In the genomic region with DNA sequence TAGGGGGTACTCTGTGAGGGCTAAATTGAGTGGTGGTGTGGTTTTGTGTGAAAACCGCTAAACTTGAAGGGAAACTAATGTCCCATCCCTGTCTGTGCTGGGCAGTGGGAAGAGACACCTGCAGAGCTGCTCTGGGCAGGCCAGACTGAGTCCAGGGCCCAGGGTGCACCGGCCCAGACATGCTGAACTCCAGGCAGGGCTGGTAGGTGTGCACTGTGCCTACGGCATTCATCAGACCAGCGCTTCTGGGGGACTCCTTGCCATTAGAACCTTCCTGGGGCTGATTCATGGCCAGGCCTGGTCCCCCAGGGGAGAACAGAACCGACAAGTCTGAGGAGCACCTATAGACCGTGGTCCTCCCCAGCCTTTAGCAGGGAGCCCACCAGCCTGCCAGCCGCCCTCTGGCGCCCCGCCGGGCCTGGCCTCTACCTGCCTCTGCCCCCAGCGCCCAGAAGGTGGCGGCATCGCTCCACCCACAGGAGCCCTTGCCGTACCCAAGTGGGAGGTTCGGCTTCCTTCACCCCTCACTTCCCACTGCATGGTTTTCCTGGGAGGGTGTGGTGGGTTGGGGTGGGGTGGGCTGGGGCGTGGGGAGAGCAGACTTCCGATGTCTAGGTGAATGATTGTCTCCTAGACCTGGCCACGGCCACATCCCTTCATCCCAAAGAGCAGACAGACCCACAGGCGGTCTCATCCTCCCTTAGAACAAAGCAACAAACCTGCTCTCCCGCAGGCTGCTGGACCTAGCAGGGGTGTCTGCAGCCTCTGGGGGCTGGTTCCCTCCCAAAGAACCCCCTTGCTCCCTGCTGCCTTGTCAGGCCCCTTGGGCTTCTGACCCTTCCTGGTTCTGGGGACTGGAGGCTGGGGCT, we compare ENCODE assay signal across 8 cellular contexts. TPM values are rescaled to one million over a fixed set of nuclear protein-coding genes. Genes with fewer than 3 reads are reported as not detected.
A peak's percentile ranks its signal among the peaks of the same experiment; 100 is the strongest.
DNase-seq lines count a peak whose midpoint lies in the region; ATAC-seq, FAIRE-seq and TF ChIP-seq lines count a peak whose summit lies in the region.

No MANE protein-coding gene starts in this region.

- no peak overlapping the region for H3K4me2 ChIP-seq in A549

- H3K4me3 ChIP-seq in A549: no peak overlapping the region

- TF ChIP-seq POLR2A in A549 (IDR thresholded peaks at IDR 0.05; ENCODE audit: low read length) (no peak), GM12892 (IDR thresholded peaks at IDR 0.05; ENCODE audit: low read depth, low read length) (no peak)

- ATAC-seq in A549 (peak; percentile 88 to 93), GM19397 (IDR thresholded peaks at IDR 0.05; ENCODE audit: unreplicated experiment) (no peak)

- no peaks in the 10 kb centered on the region for H3K9me3 Mint-ChIP-seq in activated CD4-positive, alpha-beta T cell treated with anti-CD3 and anti-CD28 coated beads, Interleukin-2, amount 10 ng/mL, durations not matched to agents 7 days and 5 days
- H3K9me3 Mint-ChIP-seq in chondrocyte (ENCODE audit: low read depth): no peaks in the 10 kb centered on the region

- H3K27me3 Mint-ChIP-seq in activated CD4-positive, alpha-beta T cell treated with anti-CD3 and anti-CD28 coated beads, Interleukin-2, amount 10 ng/mL, durations not matched to agents 7 days and 5 days: no peaks in the 10 kb centered on the region
- H3K27me3 Mint-ChIP-seq in chondrocyte (ENCODE audit: low read depth): no peaks in the 10 kb centered on the region

- H3K36me3 Mint-ChIP-seq in activated CD4-positive, alpha-beta T cell treated with anti-CD3 and anti-CD28 coated beads, Interleukin-2, amount 10 ng/mL, durations not matched to agents 7 days and 5 days (ENCODE audit: low read depth): peaks cover 25% of the 10 kb centered on the region
- H3K36me3 Mint-ChIP-seq in chondrocyte (ENCODE audit: low read depth): peaks cover 15% of the 10 kb centered on the region

- CTCF ChIA-PET in A549 (lab: Yijun Ruan, JAX): interaction anchor here (0.6 to 4.2 kb wide), 18 partner anchors 10 to 1011 kb away, joined by 3 to 30 read pairs (median 4); no protein-coding TSS in a partner anchor
- CTCF ChIA-PET in activated CD4-positive, alpha-beta T cell treated with anti-CD3 and anti-CD28 coated beads, Interleukin-2, amount 10 ng/mL, durations not matched to agents 7 days and 5 days (lab: Charles Lee): interaction anchor here (0.7 to 1.2 kb wide), 3 partner anchors 10 to 46 kb away, joined by 3 to 4 read pairs (median 3); no protein-coding TSS in a partner anchor

- peaks cover 18% of the 10 kb centered on the region for H3K4me1 Mint-ChIP-seq in activated CD4-positive, alpha-beta T cell treated with anti-CD3 and anti-CD28 coated beads, Interleukin-2, amount 10 ng/mL, durations not matched to agents 7 days and 5 days
- peaks cover 2% of the 10 kb centered on the region for H3K4me1 Mint-ChIP-seq in chondrocyte (ENCODE audit: low read depth)

- no peaks in the 10 kb centered on the region for H3K9me3 ChIP-seq in A549

- 0 out of 6 replicates have a peak overlapping the region, but pooled peaks of 1 of the 2 experiments have one; percentile 15 for H3K27ac ChIP-seq in A549

- TF ChIP-seq CTCF in A549 (IDR thresholded peaks at IDR 0.05): peak; percentile 71
- TF ChIP-seq CTCF in chondrocyte (IDR thresholded peaks at IDR 0.05): peak; percentile 84

- no peaks in the 10 kb centered on the region for H3K4me1 ChIP-seq in A549

- FAIRE-seq in A549 (lab: Jason Lieb, UNC): no peak
- FAIRE-seq in GM12892 (lab: Jason Lieb, UNC): peak; percentile 89

- H3K27ac Mint-ChIP-seq in activated CD4-positive, alpha-beta T cell treated with anti-CD3 and anti-CD28 coated beads, Interleukin-2, amount 10 ng/mL, durations not matched to agents 7 days and 5 days: no peak overlapping the region
- no peak overlapping the region for H3K27ac Mint-ChIP-seq in chondrocyte (ENCODE audit: unreplicated experiment)

- POLR2A ChIA-PET in A549 (lab: Yijun Ruan, JAX): no interaction called here
- POLR2A ChIA-PET in activated CD4-positive, alpha-beta T cell treated with anti-CD3 and anti-CD28 coated beads, Interleukin-2, amount 10 ng/mL, durations not matched to agents 7 days and 5 days (lab: Charles Lee): no interaction called here

- H3K4me3 Mint-ChIP-seq in activated CD4-positive, alpha-beta T cell treated with anti-CD3 and anti-CD28 coated beads, Interleukin-2, amount 10 ng/mL, durations not matched to agents 7 days and 5 days: no peak overlapping the region
- H3K4me3 Mint-ChIP-seq in chondrocyte (ENCODE audit: unreplicated experiment): no peak overlapping the region

- WGBS in A549 (ENCODE audit: missing lambda C conversion rate): 94% methylated on average over 4 of the region's 20 CpGs

- TF ChIP-seq EP300 in A549 (IDR thresholded peaks at IDR 0.05): no peak

- peak; percentile 84 to 85 for TF ChIP-seq RAD21 in A549 (conservative IDR thresholded peaks at IDR 0.05 in 1 of 2, IDR thresholded peaks at IDR 0.05 in 1 of 2)

- peak; percentile 26 to 55 for DNase-seq in A549 (ENCODE audit: low read depth in 1 of 2, low spot score in 1 of 2)
- DNase-seq in GM12892 (ENCODE audit: insufficient read length): peak; percentile 90
- DNase-seq in NCI-H128 (lab: John Stamatoyannopoulos, UW; ENCODE audit: unreplicated experiment): peak; percentile 49
- DNase-seq in activated CD4-positive, alpha-beta T cell treated with anti-CD3 and anti-CD28 coated beads, Interleukin-2, amount 10 ng/mL, durations not matched to agents 7 days and 5 days: peak; percentile 73
- DNase-seq in chondrocyte (ENCODE audit: low spot score): no peak
- DNase-seq in lung microvascular endothelial cell (ENCODE audit: low read depth in 2 of 2): peak; percentile 49 to 65
- peak; percentile 58 to 62 for DNase-seq in stimulated activated CD8-positive, alpha-beta memory T cell treated with anti-CD3 and anti-CD28 coated beads, Interleukin-2, amount 100 ng/mL, for 48 hours (ENCODE audit: low read depth in 2 of 2)

TF ChIP-seq in A549, 52 proteins besides CTCF, POLR2A, EP300 and RAD21:
- TF ChIP-seq NR3C1 (IDR thresholded peaks at IDR 0.05) (no peak), SMC3 (IDR thresholded peaks at IDR 0.05) (peak; percentile 73)

RNA-seq across cellular contexts. Expression of gene CCDC167, which starts 15.5 kb away (rescaled TPM):
- polyA plus RNA-seq in A549 (2011; rRNA removed) (35.1 and 48.2 TPM in 2 replicates), A549 (2017; fragmentation: RNase III; extraction: RNeasy Plus Mini Kit Qiagen cat#74134 plus additional on column Dnase treatment) (37.5 to 41.9 TPM (median 39.1 TPM) in 3 replicates)
- polyA plus RNA-seq in A549 (2012; cell fraction: cytosol; rRNA removed): 58.1 and 76.0 TPM in 2 replicates
- polyA plus RNA-seq in A549 (2012; cell fraction: nucleus; rRNA removed): 41.1 and 64.1 TPM in 2 replicates
- polyA minus RNA-seq in A549 (2011; rRNA and poly(A)+ RNA removed): 14.0 TPM in 2 replicates
- polyA plus RNA-seq in GM12892 (2012; ENCODE audit: missing spikeins): 128 TPM
- total RNA-seq in activated CD4-positive, alpha-beta T cell treated with anti-CD3 and anti-CD28 coated beads, Interleukin-2, amount 10 ng/mL, durations not matched to agents 7 days and 5 days: 10 to 100 TPM; 54.8 to 60.9 TPM
- total RNA-seq in chondrocyte (28.3 to 34.0 TPM (median 29.9 TPM) in 3 replicates), lung microvascular endothelial cell (16.8 and 17.5 TPM in 2 replicates)

RNA-seq across cellular contexts. Expression of gene CMTR1, which starts 51.1 kb away (rescaled TPM):
- polyA plus RNA-seq in A549 (2011; rRNA removed) (17.0 and 18.9 TPM in 2 replicates), A549 (2017; fragmentation: RNase III; extraction: RNeasy Plus Mini Kit Qiagen cat#74134 plus additional on column Dnase treatment) (17.8 to 19.6 TPM (median 17.8 TPM) in 3 replicates)
- polyA plus RNA-seq in A549 (2012; cell fraction: cytosol; rRNA removed): 8.7 and 10.9 TPM in 2 replicates
- 18.6 and 26.2 TPM in 2 replicates for polyA plus RNA-seq in A549 (2012; cell fraction: nucleus; rRNA removed)
- 14.7 and 17.2 TPM in 2 replicates for polyA minus RNA-seq in A549 (2011; rRNA and poly(A)+ RNA removed)
- 47.9 TPM for polyA plus RNA-seq in GM12892 (2012; ENCODE audit: missing spikeins)
- 10 to 100 TPM; 90.9 to 92.5 TPM for total RNA-seq in activated CD4-positive, alpha-beta T cell treated with anti-CD3 and anti-CD28 coated beads, Interleukin-2, amount 10 ng/mL, durations not matched to agents 7 days and 5 days
- total RNA-seq in chondrocyte (28.1 to 36.1 TPM (median 30.2 TPM) in 3 replicates), lung microvascular endothelial cell (22.4 and 25.4 TPM in 2 replicates)
